ENCODE assay signal across 18 cellular contexts in the genomic region with DNA sequence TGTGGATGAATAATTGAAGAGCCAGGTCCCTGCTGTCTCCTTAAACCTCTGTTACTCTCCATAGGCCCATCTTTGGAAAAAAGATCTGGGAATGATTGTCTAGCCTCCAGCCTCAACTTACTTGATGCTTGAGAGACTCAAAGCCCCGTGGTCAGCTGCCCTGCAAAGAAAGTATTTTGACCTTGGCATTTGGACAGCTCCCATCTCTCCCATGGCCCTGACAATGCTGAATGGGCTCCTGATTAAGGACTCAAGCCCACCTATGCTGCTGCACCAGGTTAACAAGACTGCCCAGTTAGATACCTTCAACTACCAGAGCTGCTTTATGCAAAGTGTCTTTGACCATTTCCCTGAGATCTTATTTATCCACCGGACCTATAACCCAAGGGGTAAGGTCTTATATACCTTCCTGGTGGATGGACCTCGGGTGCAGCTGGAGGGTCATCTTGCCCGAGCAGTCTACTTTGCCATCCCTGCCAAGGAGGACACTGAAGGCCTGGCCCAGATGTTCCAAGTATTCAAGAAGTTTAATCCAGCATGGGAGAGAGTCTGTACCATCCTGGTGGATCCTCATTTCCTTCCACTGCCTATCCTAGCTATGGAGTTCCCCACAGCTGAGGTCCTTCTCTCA. TPM values are rescaled to one million over a fixed set of nuclear protein-coding genes. Genes with fewer than 3 reads are reported as not detected.
DNase-seq lines count a peak whose midpoint lies in the region; ATAC-seq and TF ChIP-seq lines count a peak whose summit lies in the region.
"Had no signal": no experiment of that assay in that cellular context is flagged by ENCODE, and none has a peak within 500 bp of the region (broad histone marks: within the 10 kb centered on the region; RNA-seq: fewer than 3 reads in every experiment).

No MANE protein-coding gene starts in this region.

- TF ChIP-seq RAD21 in HCT116 (IDR thresholded peaks at IDR 0.05; ENCODE audit: low read depth): no peak

- peaks cover 27% of the 10 kb centered on the region for H3K4me1 Mint-ChIP-seq in T-helper 1 cell treated with Interleukin-12 subunit alpha and Interleukin-12 subunit beta and Interleukin-4 antibody, amounts not matched to agents 30 μg/mL and 1 μg/mL, for 36 hours (ENCODE audit: low read depth)
- H3K4me1 Mint-ChIP-seq in activated T-helper 2 cell treated with anti-CD3 and anti-CD28 coated beads, Interferon-gamma antibody, Interleukin-2, Interleukin-4, amounts not matched to agents 10 μg/mL and 5 μg/mL and 100 μg/mL, durations not matched to agents 14 hours and 24 hours and 36 hours (ENCODE audit: low read depth): peaks cover 33% of the 10 kb centered on the region
- H3K4me1 Mint-ChIP-seq in natural killer cell: peaks cover 18% of the 10 kb centered on the region in 2 donors

- intact Hi-C loops in HCT116 (cut with micrococcal nuclease) (no loop called here), natural killer cell (cut with micrococcal nuclease) (no loop called here), uterus (cut with DNase I; ENCODE audit: low total_unique reads) (no loop called here)
- intact Hi-C loops in activated T-helper 2 cell treated with anti-CD3 and anti-CD28 coated beads, Interferon-gamma antibody, Interleukin-2, Interleukin-4, amounts not matched to agents 10 μg/mL and 5 μg/mL and 100 μg/mL, durations not matched to agents 14 hours and 24 hours and 36 hours (cut with micrococcal nuclease): loop anchor here (10.0 kb wide), 1 partner anchor 88 kb away; the partner anchor contains the start of genes DNTTIP1 and WFDC3

- H3K36me3 ChIP-seq in HCT116 (ENCODE audit: control insufficient read depth in 1 of 2, insufficient read depth in 2 of 2, low read length in 2 of 2) (peaks cover 8 to 18% of the 10 kb centered on the region in 2 experiments; a peak in 2 of 4 replicates), uterus (no peaks in the 10 kb centered on the region)

- H3K4me3 Mint-ChIP-seq in T-helper 1 cell treated with Interleukin-12 subunit alpha and Interleukin-12 subunit beta and Interleukin-4 antibody, amounts not matched to agents 30 μg/mL and 1 μg/mL, for 36 hours: peak overlapping the region; percentile 45
- H3K4me3 Mint-ChIP-seq in activated T-helper 2 cell treated with anti-CD3 and anti-CD28 coated beads, Interferon-gamma antibody, Interleukin-2, Interleukin-4, amounts not matched to agents 10 μg/mL and 5 μg/mL and 100 μg/mL, durations not matched to agents 14 hours and 24 hours and 36 hours (ENCODE audit: low read depth): peak overlapping the region; percentile 66
- peak overlapping the region; percentile 65 for H3K4me3 Mint-ChIP-seq in natural killer cell

- H3K4me1 ChIP-seq in HCT116 (ENCODE audit: control insufficient read depth in 1 of 2, insufficient read depth in 2 of 2, low read length in 2 of 2): peaks cover 16 to 27% of the 10 kb centered on the region in 2 experiments
- H3K4me1 ChIP-seq in uterus: peaks cover 0 to 7% of the 10 kb centered on the region in 2 donors

- H3K27ac ChIP-seq in HCT116 (ENCODE audit: low read depth, low read length): no peak overlapping the region
- no peak overlapping the region for H3K27ac ChIP-seq in uterus
- H3K27ac ChIP-seq: left lung had no signal

- H3K4me3 ChIP-seq in HCT116 (replicated peaks in 1 of 2; ENCODE audit: low read depth in 1 of 2, low read length in 2 of 2) (no peak overlapping the region), uterus (no peak overlapping the region)

- ATAC-seq in HCT116 (no peak), natural killer cell (no peak), HG03378 (IDR thresholded peaks at IDR 0.05; ENCODE audit: unreplicated experiment) (no peak)
- ATAC-seq: activated CD4-positive, CD25-positive, alpha-beta regulatory T cell treated with anti-CD3 and anti-CD28 coated beads, Interleukin-2, amount 50 U/mL, for 24 hours; heart left ventricle; left lung; PC-3 had no signal

- TF ChIP-seq POLR2A in HCT116 (IDR thresholded peaks at IDR 0.05; ENCODE audit: borderline replicate concordance, extremely low read depth, insufficient read depth, insufficient read length) (no peak), uterus (IDR thresholded peaks at IDR 0.05) (no peak)

- RAD21 ChIA-PET in HCT116 (lab: Charles Lee; ENCODE audit: low non-redundant PET in 1 of 2, low total read pairs in 2 of 2, uncharacterized antibody in 2 of 2, unreplicated experiment in 2 of 2): no interaction called here

- no peaks in the 10 kb centered on the region for H3K27me3 ChIP-seq in HCT116 (ENCODE audit: insufficient read depth, low read length)
- H3K27me3 ChIP-seq in uterus: no peaks in the 10 kb centered on the region
- H3K27me3 ChIP-seq: heart left ventricle, left lung had no signal

- no peaks in the 10 kb centered on the region for H3K9me3 Mint-ChIP-seq in T-helper 1 cell treated with Interleukin-12 subunit alpha and Interleukin-12 subunit beta and Interleukin-4 antibody, amounts not matched to agents 30 μg/mL and 1 μg/mL, for 36 hours
- no peaks in the 10 kb centered on the region for H3K9me3 Mint-ChIP-seq in activated T-helper 2 cell treated with anti-CD3 and anti-CD28 coated beads, Interferon-gamma antibody, Interleukin-2, Interleukin-4, amounts not matched to agents 10 μg/mL and 5 μg/mL and 100 μg/mL, durations not matched to agents 14 hours and 24 hours and 36 hours
- H3K9me3 Mint-ChIP-seq in natural killer cell: no peaks in the 10 kb centered on the region

- no peak overlapping the region for H3K9ac ChIP-seq in HCT116 (ENCODE audit: low read length)

- TF ChIP-seq CTCF in HCT116 (IDR thresholded peaks at IDR 0.05 in 2 of 3, conservative IDR thresholded peaks at IDR 0.05 in 1 of 3; ENCODE audit: borderline replicate concordance in 1 of 3, insufficient read depth in 1 of 3, low read depth in 2 of 3, low read length in 2 of 3) (no peak), natural killer cell (IDR thresholded peaks at IDR 0.05) (no peak), uterus (IDR thresholded peaks at IDR 0.05) (no peak)

- peaks cover 9% of the 10 kb centered on the region for H3K27me3 Mint-ChIP-seq in T-helper 1 cell treated with Interleukin-12 subunit alpha and Interleukin-12 subunit beta and Interleukin-4 antibody, amounts not matched to agents 30 μg/mL and 1 μg/mL, for 36 hours (ENCODE audit: low read depth)
- no peaks in the 10 kb centered on the region for H3K27me3 Mint-ChIP-seq in activated T-helper 2 cell treated with anti-CD3 and anti-CD28 coated beads, Interferon-gamma antibody, Interleukin-2, Interleukin-4, amounts not matched to agents 10 μg/mL and 5 μg/mL and 100 μg/mL, durations not matched to agents 14 hours and 24 hours and 36 hours (ENCODE audit: low read depth)
- peaks cover 0 to 4% of the 10 kb centered on the region in 2 donors for H3K27me3 Mint-ChIP-seq in natural killer cell (ENCODE audit: low read depth in 2 of 2)

- no TSS peak for BruUV-seq in HCT116 (replicated peaks; lab: Mats Ljungman, UMichigan)

- POLR2A ChIA-PET in HCT116 (lab: Charles Lee): interaction anchor here (2.3 kb wide), 1 partner anchor 25 kb away, joined by 8 read pairs; the partner anchor contains the start of genes ACOT8 and ZSWIM3

- peak overlapping the region; percentile 76; the same call in 1 of the 2 replicates for H3K4me2 ChIP-seq in HCT116 (ENCODE audit: low read length)

- H3K9me3 ChIP-seq in HCT116 (ENCODE audit: control insufficient read depth in 1 of 2, insufficient read depth in 1 of 2, low read depth in 1 of 2, low read length in 2 of 2) (no peaks in the 10 kb centered on the region), uterus (no peaks in the 10 kb centered on the region)
- H3K9me3 ChIP-seq: heart left ventricle, left lung had no signal

- no peaks in the 10 kb centered on the region for H4K20me1 ChIP-seq in HCT116 (ENCODE audit: insufficient read depth)

- peaks cover 19% of the 10 kb centered on the region for H3K79me2 ChIP-seq in HCT116 (ENCODE audit: insufficient read depth, low read length)

- H3K9me2 ChIP-seq in HCT116 (ENCODE audit: insufficient read depth): no peaks in the 10 kb centered on the region

- CTCF ChIA-PET in HCT116 (lab: Charles Lee): no interaction called here

- H3K36me3 Mint-ChIP-seq in T-helper 1 cell treated with Interleukin-12 subunit alpha and Interleukin-12 subunit beta and Interleukin-4 antibody, amounts not matched to agents 30 μg/mL and 1 μg/mL, for 36 hours (ENCODE audit: low read depth): peaks cover 22% of the 10 kb centered on the region
- peaks cover 41% of the 10 kb centered on the region for H3K36me3 Mint-ChIP-seq in activated T-helper 2 cell treated with anti-CD3 and anti-CD28 coated beads, Interferon-gamma antibody, Interleukin-2, Interleukin-4, amounts not matched to agents 10 μg/mL and 5 μg/mL and 100 μg/mL, durations not matched to agents 14 hours and 24 hours and 36 hours (ENCODE audit: low read depth)
- no peaks in the 10 kb centered on the region for H3K36me3 Mint-ChIP-seq in natural killer cell

- no peak overlapping the region for H3K27ac Mint-ChIP-seq in T-helper 1 cell treated with Interleukin-12 subunit alpha and Interleukin-12 subunit beta and Interleukin-4 antibody, amounts not matched to agents 30 μg/mL and 1 μg/mL, for 36 hours
- no peak overlapping the region for H3K27ac Mint-ChIP-seq in activated T-helper 2 cell treated with anti-CD3 and anti-CD28 coated beads, Interferon-gamma antibody, Interleukin-2, Interleukin-4, amounts not matched to agents 10 μg/mL and 5 μg/mL and 100 μg/mL, durations not matched to agents 14 hours and 24 hours and 36 hours
- H3K27ac Mint-ChIP-seq in natural killer cell: peak overlapping the region; percentile 20 to 58

- no peak for DNase-seq in T-helper 1 cell
- DNase-seq in HCT116 (ENCODE audit: low read depth, low spot score): no peak
- no peak for DNase-seq in activated T-helper 2 cell treated with anti-CD3 and anti-CD28 coated beads, Interferon-gamma antibody, Interleukin-2, Interleukin-4, amounts not matched to agents 10 μg/mL and 5 μg/mL and 100 μg/mL, durations not matched to agents 14 hours and 24 hours and 36 hours (ENCODE audit: low spot score)
- no peak for DNase-seq in natural killer cell
- DNase-seq in uterus: no peak
- DNase-seq in NCI-H774 (lab: John Stamatoyannopoulos, UW): no peak
- DNase-seq: activated gamma-delta T cell treated with Interleukin-2 at 50 U/mL for 16 hours, cerebellar nuclear complex, heart left ventricle, NCI-H1436, NCI-H446, nucleus accumbens, PC-3 had no signal

- H2AFZ ChIP-seq in HCT116 (ENCODE audit: low read depth, low read length, poor library complexity, severe bottlenecking): no peak overlapping the region

RNA-seq across cellular contexts. Expression of gene ZSWIM1, which starts 1.6 kb away (rescaled TPM):
- total RNA-seq in HCT116 (2021; ENCODE audit: unreplicated experiment) (13.0 TPM), natural killer cell (1 to 10 TPM in 1 of 3 donors, under 1 TPM in 2; 0.59 to 2.4 (median 0.89) TPM), uterus (10 to 100 TPM in 1 of 4 donors, 1 to 10 TPM in 2, under 1 TPM in 1; 0.77 to 12.2 (median 3.3) TPM)
- 9.8 and 12.5 TPM in 2 replicates for polyA plus RNA-seq in HCT116 (2012)
- 9.3 and 10.3 TPM in 2 replicates for total RNA-seq in activated T-helper 2 cell treated with anti-CD3 and anti-CD28 coated beads, Interferon-gamma antibody, Interleukin-2, Interleukin-4, amounts not matched to agents 10 μg/mL and 5 μg/mL and 100 μg/mL, durations not matched to agents 14 hours and 24 hours and 36 hours

RNA-seq across cellular contexts. Expression of gene SPATA25, which starts 4.8 kb away (rescaled TPM):
- total RNA-seq in HCT116 (2021; ENCODE audit: unreplicated experiment) (0.42 TPM), natural killer cell (1 to 10 TPM in 1 of 3 donors, not detected in 2; 1.2 TPM), uterus (10 to 100 TPM in 1 of 4 donors, 1 to 10 TPM in 3; 2.6 to 16.2 (median 6.0) TPM)
- polyA plus RNA-seq in HCT116 (2012): 0.14 and 0.19 TPM in 2 replicates
- 0.60 and 1.1 TPM in 2 replicates for total RNA-seq in activated T-helper 2 cell treated with anti-CD3 and anti-CD28 coated beads, Interferon-gamma antibody, Interleukin-2, Interleukin-4, amounts not matched to agents 10 μg/mL and 5 μg/mL and 100 μg/mL, durations not matched to agents 14 hours and 24 hours and 36 hours
- total RNA-seq: epithelial cell of proximal tubule had no signal

RNA-seq across cellular contexts. Expression of gene NEURL2, which starts 8.4 kb away (rescaled TPM):
- total RNA-seq in HCT116 (2021; ENCODE audit: unreplicated experiment) (0.96 TPM), natural killer cell (1 to 10 TPM in 2 of 3 donors, under 1 TPM in 1; 0.89 to 1.4 (median 1.4) TPM), uterus (10 to 100 TPM in 1 of 4 donors, 1 to 10 TPM in 2, under 1 TPM in 1; 0.29 to 11.5 (median 4.7) TPM)
- 0.27 and 0.59 TPM in 2 replicates for polyA plus RNA-seq in HCT116 (2012)
- 2.0 and 3.3 TPM in 2 replicates for total RNA-seq in activated T-helper 2 cell treated with anti-CD3 and anti-CD28 coated beads, Interferon-gamma antibody, Interleukin-2, Interleukin-4, amounts not matched to agents 10 μg/mL and 5 μg/mL and 100 μg/mL, durations not matched to agents 14 hours and 24 hours and 36 hours

RNA-seq across cellular contexts. Expression of gene CTSA, which starts 8.6 kb away (rescaled TPM):
- 109 TPM for total RNA-seq in HCT116 (2021; ENCODE audit: unreplicated experiment)
- 116 and 130 TPM in 2 replicates for polyA plus RNA-seq in HCT116 (2012)
- total RNA-seq in activated T-helper 2 cell treated with anti-CD3 and anti-CD28 coated beads, Interferon-gamma antibody, Interleukin-2, Interleukin-4, amounts not matched to agents 10 μg/mL and 5 μg/mL and 100 μg/mL, durations not matched to agents 14 hours and 24 hours and 36 hours: 49.0 and 51.9 TPM in 2 replicates
- total RNA-seq in natural killer cell: 100 to 1,000 TPM in 1 of 3 donors, 10 to 100 TPM in 2; 72.8 to 108 (median 86.8) TPM
- total RNA-seq in uterus: 10 to 100 TPM; 20.6 to 66.9 (median 32.5) TPM

RNA-seq across cellular contexts. Expression of gene ZSWIM3, which starts 25.2 kb away (rescaled TPM):
- total RNA-seq in HCT116 (2021; ENCODE audit: unreplicated experiment): 1.8 TPM
- 1.8 and 2.2 TPM in 2 replicates for polyA plus RNA-seq in HCT116 (2012)
- 6.2 and 6.3 TPM in 2 replicates for total RNA-seq in activated T-helper 2 cell treated with anti-CD3 and anti-CD28 coated beads, Interferon-gamma antibody, Interleukin-2, Interleukin-4, amounts not matched to agents 10 μg/mL and 5 μg/mL and 100 μg/mL, durations not matched to agents 14 hours and 24 hours and 36 hours
- total RNA-seq in natural killer cell: 1 to 10 TPM; 1.4 to 2.3 (median 1.5) TPM
- total RNA-seq in uterus: 1 to 10 TPM; 3.1 to 9.2 (median 4.3) TPM

Comparison
In these comparisons a context has a peak if more than half of its experiments do, and no peak if none do; other contexts are left out.
1. H3K27ac Mint-ChIP-seq: peak in natural killer cell (2 of 2); none in T-helper 1 cell treated with Interleukin-12 subunit alpha and Interleukin-12 subunit beta and Interleukin-4 antibody, amounts not matched to agents 30 μg/mL and 1 μg/mL, for 36 hours (single experiment) and activated T-helper 2 cell treated with anti-CD3 and anti-CD28 coated beads, Interferon-gamma antibody, Interleukin-2, Interleukin-4, amounts not matched to agents 10 μg/mL and 5 μg/mL and 100 μg/mL, durations not matched to agents 14 hours and 24 hours and 36 hours (single experiment).
2. Peak in every context shown above with its lines, with median percentiles within 50 percentile points of each other: H3K4me3 Mint-ChIP-seq.